Comparison of ENCODE assay signal across 21 cellular contexts in genomic region chr21:31387560-31388186, GRCh38.
"Had no signal": no experiment of that assay in that cellular context is flagged by ENCODE, and none has a peak within 500 bp of the region (broad histone marks: within the 10 kb centered on the region; RNA-seq: fewer than 3 reads in every experiment).

No MANE protein-coding gene starts in this region.

- H3K27ac ChIP-seq: coronary artery, hepatocyte, left ventricle myocardium inferior, lower lobe of right lung, neutrophil, spleen, uterus had no signal

- H3K27me3 Mint-ChIP-seq: memory B cell, type B pancreatic cell had no signal

- H3K4me3 Mint-ChIP-seq: memory B cell; mesothelial cell of epicardium; natural killer cell treated with Interleukin-12 subunit alpha and Interleukin-12 subunit beta and Interleukin-15 and Interleukin-18, amount 100 ng/mL, for 72 hours; type B pancreatic cell had no signal

- H3K27me3 ChIP-seq: hepatocyte, neutrophil, spleen, uterus had no signal

- ATAC-seq: left cardiac atrium; lower lobe of right lung; natural killer cell treated with Interleukin-12 subunit alpha and Interleukin-12 subunit beta and Interleukin-15 and Interleukin-18, amount 100 ng/mL, for 72 hours; sciatic nerve had no signal

- H3K9me3 ChIP-seq: left ventricle myocardium inferior, lower lobe of right lung, neutrophil, spleen, uterus had no signal

- H3K4me3 ChIP-seq: coronary artery, hepatocyte, left ventricle myocardium inferior, lower lobe of right lung, spleen, uterus had no signal

- H3K36me3 Mint-ChIP-seq: memory B cell; natural killer cell treated with Interleukin-12 subunit alpha and Interleukin-12 subunit beta and Interleukin-15 and Interleukin-18, amount 100 ng/mL, for 72 hours; type B pancreatic cell had no signal

- DNase-seq: effector CD4-positive, alpha-beta T cell; foreskin melanocyte; head of caudate nucleus; kidney; left cardiac atrium; left ventricle myocardium inferior; lower lobe of right lung; spleen; stimulated activated CD4-positive, alpha-beta T cell treated with anti-CD3 and anti-CD28 coated beads, Interleukin-15, amount 100 ng/mL, for 24 hours; stimulated activated CD4-positive, alpha-beta T cell treated with anti-CD3 and anti-CD28 coated beads, Interleukin-1b, Interleukin-23, amount 100 ng/mL, for 48 hours; stimulated activated CD4-positive, alpha-beta T cell treated with anti-CD3 and anti-CD28 coated beads, Interleukin-4, amount 100 ng/mL, for 4 hours; stimulated activated naive CD4-positive, alpha-beta T cell treated with Interleukin-2 at 50 U/mL for 16 hours; uterus had no signal

- H3K36me3 ChIP-seq: left ventricle myocardium inferior, lower lobe of right lung, neutrophil, spleen, uterus had no signal

- H3K9me3 Mint-ChIP-seq: memory B cell; mesothelial cell of epicardium; natural killer cell treated with Interleukin-12 subunit alpha and Interleukin-12 subunit beta and Interleukin-15 and Interleukin-18, amount 100 ng/mL, for 72 hours; type B pancreatic cell had no signal

- H3K4me1 ChIP-seq: left ventricle myocardium inferior, lower lobe of right lung, spleen, uterus had no signal

- H3K27ac Mint-ChIP-seq: memory B cell; mesothelial cell of epicardium; natural killer cell treated with Interleukin-12 subunit alpha and Interleukin-12 subunit beta and Interleukin-15 and Interleukin-18, amount 100 ng/mL, for 72 hours; type B pancreatic cell had no signal

- H3K4me1 Mint-ChIP-seq: memory B cell had no signal
